Comparison of ENCODE assay signal across 17 cellular contexts in genomic region chr16:83244057-83244456, GRCh38.
"Had no signal": no experiment of that assay in that cellular context is flagged by ENCODE, and none has a peak within 500 bp of the region (broad histone marks: within the 10 kb centered on the region; RNA-seq: fewer than 3 reads in every experiment).

No MANE protein-coding gene starts in this region.

- DNase-seq: effector memory CD4-positive, alpha-beta T cell; heart left ventricle; hippocampal formation; kidney glomerular epithelial cell; mammary epithelial cell; naive thymus-derived CD4-positive, alpha-beta T cell; nephron progenitor cell; psoas muscle; retina; right lobe of liver; stimulated activated CD4-positive, alpha-beta T cell treated with anti-CD3 and anti-CD28 coated beads, Interleukin-4, amount 100 ng/mL, for 1 hour; stimulated activated CD8-positive, alpha-beta memory T cell treated with anti-CD3 and anti-CD28 coated beads, Interleukin-4, amount 100 ng/mL, for 48 hours; tibial artery; upper lobe of left lung; uterus had no signal

- ATAC-seq: esophagus mucosa; heart left ventricle; naive thymus-derived CD4-positive, alpha-beta T cell; psoas muscle; right lobe of liver; stimulated activated effector memory CD8-positive, alpha-beta T cell treated with anti-CD3 and anti-CD28 coated beads, Interleukin-12 subunit alpha, Interleukin-12 subunit beta, amount 100 ng/mL, for 72 hours had no signal
